Comparison of ENCODE assay signal across 17 cellular contexts in the genomic region with DNA sequence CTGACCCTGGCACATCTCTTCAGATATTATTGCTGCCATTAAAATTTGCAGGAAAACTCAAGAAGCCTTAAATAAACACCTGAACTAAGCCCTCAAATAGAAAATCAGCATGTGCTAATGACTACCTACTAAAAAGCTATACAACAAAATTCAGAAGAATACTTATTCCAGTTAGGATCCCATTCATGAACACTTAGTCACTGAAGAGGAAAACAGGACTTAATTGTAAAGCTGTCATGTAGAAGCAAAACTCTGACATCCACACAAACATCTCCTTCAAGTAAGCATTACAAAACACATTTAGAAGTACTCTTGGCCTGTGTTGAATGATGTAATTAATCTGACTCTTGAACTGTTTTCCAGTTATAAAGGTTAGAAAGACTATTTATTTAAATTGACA. TPM values are rescaled to one million over a fixed set of nuclear protein-coding genes. Genes with fewer than 3 reads are reported as not detected.
DNase-seq lines count a peak whose midpoint lies in the region; ATAC-seq and TF ChIP-seq lines count a peak whose summit lies in the region.
"Had no signal": no experiment of that assay in that cellular context is flagged by ENCODE, and none has a peak within 500 bp of the region (broad histone marks: within the 10 kb centered on the region; RNA-seq: fewer than 3 reads in every experiment).

No MANE protein-coding gene starts in this region.

- H3K4ac ChIP-seq in IMR-90 (ENCODE audit: low read depth, low read length): no peak overlapping the region

- no peak for ATAC-seq in IMR-90 (ENCODE audit: low read depth)
- no peak for ATAC-seq in GM19035 (IDR thresholded peaks at IDR 0.05; ENCODE audit: unreplicated experiment)
- ATAC-seq: activated T-cell treated with anti-CD3 and anti-CD28 coated beads, Interleukin-2, amount 50 U/mL, for 72 hours had no signal

- no peak for TF ChIP-seq RAD21 in IMR-90 (IDR thresholded peaks at IDR 0.05; ENCODE audit: low read length)

- no peak overlapping the region for H2AK9ac ChIP-seq in IMR-90 (replicated peaks; ENCODE audit: low read depth, low read length, poor library complexity)

- TF ChIP-seq CTCF in IMR-90 (conservative IDR thresholded peaks at IDR 0.05; ENCODE audit: low read depth, low read length) (no peak), mammary epithelial cell (conservative IDR thresholded peaks at IDR 0.05 in 1 of 2, IDR thresholded peaks at IDR 0.05 in 1 of 2; ENCODE audit: extremely low read depth in 1 of 2, insufficient read depth in 1 of 2, low read depth in 1 of 2, low read length in 2 of 2) (no peak), prostate gland (IDR thresholded peaks at IDR 0.05) (no peak)

- intact Hi-C loops in IMR-90 (cut with micrococcal nuclease): no loop called here
- intact Hi-C loops in mammary epithelial cell (cut with micrococcal nuclease): no loop called here
- intact Hi-C loops in prostate gland (cut with DNase I): no loop called here

- H3K56ac ChIP-seq in IMR-90 (ENCODE audit: extremely low read depth, insufficient read depth, low read length): no peak overlapping the region

- H3K4me3 ChIP-seq in ACC112 (ENCODE audit: low read depth, low read length) (no peak overlapping the region), IMR-90 (ENCODE audit: insufficient read depth, low read depth, low read length) (no peak overlapping the region), mammary epithelial cell (replicated peaks in 1 of 3; ENCODE audit: insufficient read depth in 1 of 3, low read depth in 2 of 3, low read length in 3 of 3) (no peak overlapping the region), prostate gland (no peak overlapping the region)
- H3K4me3 ChIP-seq: esophagus muscularis mucosa, hepatocyte had no signal

- POLR2A ChIA-PET in IMR-90 (lab: Charles Lee; ENCODE audit: unreplicated experiment): no interaction called here

- no peak overlapping the region for H2BK120ac ChIP-seq in IMR-90 (ENCODE audit: low read depth, low read length)

- H3K36me3 ChIP-seq in ACC112 (ENCODE audit: insufficient read depth, low read length) (peaks cover 34% of the 10 kb centered on the region), IMR-90 (ENCODE audit: control insufficient read depth, insufficient read depth, low read length) (peaks cover 38% of the 10 kb centered on the region), mammary epithelial cell (ENCODE audit: insufficient read depth, low read length) (peaks cover 34% of the 10 kb centered on the region), prostate gland (no peaks in the 10 kb centered on the region)
- H3K36me3 ChIP-seq: esophagus muscularis mucosa had no signal

- in situ Hi-C loops in IMR-90 (cut with MboI; ENCODE audit: low sequenced_read_pairs) (no loop called here), mammary epithelial cell (cut with MboI; ENCODE audit: low sequenced_read_pairs in 2 of 2) (no loop called here)

- H3K9ac ChIP-seq in IMR-90 (ENCODE audit: low read depth, low read length): no peak overlapping the region
- H3K9ac ChIP-seq in mammary epithelial cell (ENCODE audit: insufficient read depth, low read length): no peak overlapping the region

- H3K9me3 ChIP-seq in IMR-90 (ENCODE audit: control insufficient read depth, insufficient read depth, low read length): no peaks in the 10 kb centered on the region
- no peaks in the 10 kb centered on the region for H3K9me3 ChIP-seq in mammary epithelial cell (replicated peaks; ENCODE audit: insufficient read depth, low read length)
- H3K9me3 ChIP-seq in prostate gland: no peaks in the 10 kb centered on the region
- H3K9me3 ChIP-seq: Caco-2, esophagus muscularis mucosa had no signal

- H3K79me2 ChIP-seq in ACC112 (ENCODE audit: control insufficient read depth, insufficient read depth, low read length, unreplicated experiment): peaks cover 90% of the 10 kb centered on the region
- peaks cover 97% of the 10 kb centered on the region for H3K79me2 ChIP-seq in mammary epithelial cell (ENCODE audit: insufficient read depth, low read length)

- H3K4me2 ChIP-seq in IMR-90 (ENCODE audit: low read depth, low read length): peak overlapping the region; percentile 76
- peak overlapping the region; percentile 0 for H3K4me2 ChIP-seq in mammary epithelial cell (ENCODE audit: insufficient read depth, low read depth, low read length)
- H3K4me2 ChIP-seq: hepatocyte had no signal

- peak overlapping the region; percentile 5; the same call in 1 of the 2 replicates for H3K27ac ChIP-seq in ACC112 (ENCODE audit: low read depth, low read length)
- no peak overlapping the region for H3K27ac ChIP-seq in IMR-90 (ENCODE audit: insufficient read depth, low read length)
- no peak overlapping the region for H3K27ac ChIP-seq in mammary epithelial cell (ENCODE audit: insufficient read depth, low read depth, low read length)
- peak overlapping the region; percentile 76 for H3K27ac ChIP-seq in layer of hippocampus (ENCODE audit: low read depth, low read length)
- H3K27ac ChIP-seq in prostate gland: no peak overlapping the region
- H3K27ac ChIP-seq: esophagus muscularis mucosa, hepatocyte had no signal

- H3K9me1 ChIP-seq in IMR-90 (ENCODE audit: insufficient read depth, low read length): peaks cover 22% of the 10 kb centered on the region

- H4K91ac ChIP-seq in IMR-90 (ENCODE audit: insufficient read depth, low read depth, low read length): no peak overlapping the region

- H2AFZ ChIP-seq in ACC112 (ENCODE audit: low read length, unreplicated experiment): no peak overlapping the region
- H2AFZ ChIP-seq in IMR-90 (replicated peaks; ENCODE audit: low read length, poor library complexity): no peak overlapping the region
- H2AFZ ChIP-seq in mammary epithelial cell (ENCODE audit: low read depth, low read length): no peak overlapping the region
- H2AFZ ChIP-seq: hepatocyte had no signal

- DNase-seq in IMR-90 (no peak), mammary epithelial cell (no peak), prostate gland (ENCODE audit: low spot score) (no peak), SIG-M5 treated with dmso at 0.1 percent for 504 hours (lab: John Stamatoyannopoulos, UW; ENCODE audit: unreplicated experiment) (no peak), NCI-H526 (lab: John Stamatoyannopoulos, UW) (no peak)
- DNase-seq: activated CD4-positive, alpha-beta T cell treated with anti-CD3 and anti-CD28 coated beads, Interleukin-2, amount 50 U/mL, for 4 hours; activated naive CD8-positive, alpha-beta T cell treated with anti-CD3 and anti-CD28 coated beads, Interleukin-2, amount 10 ng/mL, durations not matched to agents 7 days and 5 days; activated T-cell treated with anti-CD3 and anti-CD28 coated beads, Interleukin-2, amount 50 U/mL, for 72 hours; Caco-2; GF-D8; NCI-H2107; trophoblast cell had no signal

- H3K79me1 ChIP-seq in IMR-90 (ENCODE audit: low read depth in 1 of 2, low read length in 2 of 2): peaks cover 0 to 74% of the 10 kb centered on the region in 2 experiments; a peak in 2 of 4 replicates

- H3K18ac ChIP-seq in IMR-90 (ENCODE audit: low read depth, low read length): no peak overlapping the region

- H4K8ac ChIP-seq in IMR-90 (ENCODE audit: low read depth in 2 of 2, low read length in 2 of 2): no peak overlapping the region

- no peak overlapping the region for H3K23ac ChIP-seq in IMR-90 (ENCODE audit: low read depth, low read length)

- CTCF ChIA-PET in IMR-90 (lab: Yijun Ruan, JAX): no interaction called here
- CTCF ChIA-PET in mammary epithelial cell (lab: Charles Lee; ENCODE audit: low non-redundant PET): no interaction called here

- no peak overlapping the region for H2BK20ac ChIP-seq in IMR-90 (ENCODE audit: low read depth, low read length)

- no peak overlapping the region for H3K14ac ChIP-seq in IMR-90 (replicated peaks; ENCODE audit: low read depth, low read length)

- H2AK5ac ChIP-seq in IMR-90 (ENCODE audit: low read depth, low read length): no peak overlapping the region

- H3K4me1 ChIP-seq in ACC112 (ENCODE audit: control insufficient read depth, insufficient read depth, low read length, unreplicated experiment): peaks cover 39% of the 10 kb centered on the region
- H3K4me1 ChIP-seq in IMR-90 (ENCODE audit: control insufficient read depth, insufficient read depth, low read length): peaks cover 40% of the 10 kb centered on the region
- H3K4me1 ChIP-seq in mammary epithelial cell (ENCODE audit: insufficient read depth, low read length): peaks cover 20% of the 10 kb centered on the region
- no peaks in the 10 kb centered on the region for H3K4me1 ChIP-seq in prostate gland (replicated peaks)

- dilution Hi-C loops in IMR-90 (cut with HindIII; ENCODE audit: low sequenced_read_pairs, unreplicated experiment) (no loop called here), mammary epithelial cell (cut with HindIII; ENCODE audit: low sequenced_read_pairs) (no loop called here)

- H4K20me1 ChIP-seq in IMR-90 (ENCODE audit: insufficient read depth, low read length): peaks cover 92% of the 10 kb centered on the region
- peaks cover 27% of the 10 kb centered on the region for H4K20me1 ChIP-seq in mammary epithelial cell (ENCODE audit: insufficient read depth, low read length)

- TF ChIP-seq POLR2A in IMR-90 (IDR thresholded peaks at IDR 0.05; ENCODE audit: low read depth, low read length): no peak
- TF ChIP-seq POLR2A in prostate gland (IDR thresholded peaks at IDR 0.05): no peak

- H2BK15ac ChIP-seq in IMR-90 (ENCODE audit: low read depth, low read length): no peak overlapping the region

- peak overlapping the region; percentile 49 for H2BK5ac ChIP-seq in IMR-90 (ENCODE audit: low read depth, low read length, poor library complexity, severe bottlenecking)

- no peaks in the 10 kb centered on the region for H3K27me3 ChIP-seq in ACC112 (ENCODE audit: insufficient read depth, low read length)
- no peaks in the 10 kb centered on the region for H3K27me3 ChIP-seq in IMR-90 (ENCODE audit: control insufficient read depth, insufficient read depth, low read length)
- H3K27me3 ChIP-seq in mammary epithelial cell (ENCODE audit: insufficient read depth, low read length): no peaks in the 10 kb centered on the region
- no peaks in the 10 kb centered on the region for H3K27me3 ChIP-seq in layer of hippocampus (ENCODE audit: control insufficient read depth, insufficient read depth, low read length)
- H3K27me3 ChIP-seq in prostate gland (replicated peaks; ENCODE audit: insufficient read depth): no peaks in the 10 kb centered on the region
- H3K27me3 ChIP-seq: esophagus muscularis mucosa, hepatocyte had no signal

- BruUV-seq in IMR-90 (replicated peaks; lab: Mats Ljungman, UMichigan) (no TSS peak), mammary epithelial cell (replicated peaks; lab: Mats Ljungman, UMichigan) (no TSS peak)

- H4K5ac ChIP-seq in IMR-90 (ENCODE audit: low read depth, low read length): no peak overlapping the region

TF ChIP-seq in IMR-90, 13 proteins besides CTCF, POLR2A, EP300 and RAD21 (continues in another document):
- TF ChIP-seq NFE2L2 (IDR thresholded peaks at IDR 0.05; ENCODE audit: low read depth, low read length): no peak

RNA-seq across cellular contexts. Expression of a gene that starts 19.9 kb away (rescaled TPM):
- 92.5 and 137 TPM in 2 replicates for total RNA-seq in IMR-90 (2012; rRNA removed)
- 52.4 and 61.4 TPM in 2 replicates for polyA plus RNA-seq in IMR-90 (2012; rRNA removed)
- polyA plus RNA-seq in IMR-90 (2012; cell fraction: cytosol; rRNA removed): 16.4 and 21.9 TPM in 2 replicates
- 23.4 and 161 TPM in 2 replicates for polyA plus RNA-seq in IMR-90 (2012; cell fraction: nucleus; rRNA removed; ENCODE audit: low replicate concordance)
- 100 to 1,000 TPM; 161 to 277 TPM for total RNA-seq in mammary epithelial cell
- 61.3 TPM for polyA plus RNA-seq in mammary epithelial cell
- 74.3 TPM for polyA minus RNA-seq in mammary epithelial cell
- 100 to 1,000 TPM in 1 of 2 donors, 10 to 100 TPM in 1; 80.0 to 104 TPM for total RNA-seq in prostate gland

Comparison
In these comparisons a context has a peak if more than half of its experiments do, and no peak if none do; other contexts are left out.
1. H3K27ac ChIP-seq: peak in ACC112 (single experiment) and layer of hippocampus (single experiment); none in IMR-90 (single experiment), mammary epithelial cell (single experiment) and prostate gland (0 of 2).